In the genomic region with DNA sequence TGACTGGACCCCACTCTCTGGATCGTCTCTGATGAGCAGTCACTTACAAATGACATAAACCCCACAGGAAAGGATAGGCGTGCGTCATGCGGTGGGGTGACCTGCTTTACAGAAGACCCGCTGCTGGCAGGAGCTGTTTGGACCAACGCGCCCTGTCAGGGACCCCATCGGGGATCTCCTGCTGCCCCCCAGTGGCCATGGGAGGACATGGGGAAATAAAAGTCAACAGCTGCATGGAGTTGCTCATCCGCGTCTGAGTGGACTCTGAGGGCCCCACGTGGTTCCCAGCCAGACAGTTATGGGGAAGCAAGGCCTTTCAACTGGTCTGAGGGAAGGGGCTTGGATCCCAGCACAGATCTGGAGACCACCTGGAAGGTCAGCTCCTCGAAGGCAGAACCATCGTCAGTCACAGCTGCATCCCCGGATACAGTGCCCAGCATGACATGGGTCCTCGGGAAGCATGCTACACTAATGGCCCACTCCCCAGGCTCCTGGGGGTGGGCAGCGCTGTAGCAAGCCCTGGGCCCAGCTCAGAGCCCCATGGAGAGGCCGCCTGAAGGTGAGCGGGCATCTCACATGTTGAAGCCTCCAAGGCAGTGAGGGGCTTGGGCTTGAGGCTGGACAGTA, we compare ENCODE assay signal across 8 cellular contexts. TPM values are rescaled to one million over a fixed set of nuclear protein-coding genes. Genes with fewer than 3 reads are reported as not detected.
A peak's percentile ranks its signal among the peaks of the same experiment; 100 is the strongest.
DNase-seq lines count a peak whose midpoint lies in the region; ATAC-seq lines count a peak whose summit lies in the region.

No MANE protein-coding gene starts in this region.

- ATAC-seq in HG03108 (IDR thresholded peaks at IDR 0.05; ENCODE audit: unreplicated experiment) (peak; percentile 51), HG03280 (IDR thresholded peaks at IDR 0.05; ENCODE audit: unreplicated experiment) (no peak)

- peak; percentile 62 for DNase-seq in DMS114 treated with DMSO at 0.1 percent for 48 hours (lab: John Stamatoyannopoulos, UW; ENCODE audit: unreplicated experiment)
- peak; percentile 82 for DNase-seq in NCI-H69 (lab: John Stamatoyannopoulos, UW)
- DNase-seq in activated CD4-positive, alpha-beta T cell treated with anti-CD3 and anti-CD28 coated beads, Interleukin-2, amount 50 U/mL, for 4 hours = peak; percentile 72 to 73
- peak; percentile 66 to 84 for DNase-seq in dermis microvascular lymphatic vessel endothelial cell (ENCODE audit: low read depth in 2 of 2)
- DNase-seq in lung microvascular endothelial cell (ENCODE audit: low read depth in 2 of 2) = peak; percentile 82 to 89
- peak; percentile 60 to 78 (median 73) for DNase-seq in stimulated activated CD4-positive, alpha-beta T cell treated with anti-CD3 and anti-CD28 coated beads, TNF-alpha, amount 100 ng/mL, for 48 hours (ENCODE audit: low read depth in 3 of 3)

RNA-seq across cellular contexts. Expression of a gene that starts 32.1 kb away (rescaled TPM):
- total RNA-seq in dermis microvascular lymphatic vessel endothelial cell (under 0.01 and 0.13 TPM in 2 replicates), lung microvascular endothelial cell (under 0.01 TPM in 1 of 2 replicates, not detected in the other)

RNA-seq across cellular contexts. Expression of a gene that starts 46.4 kb away (rescaled TPM):
- total RNA-seq in dermis microvascular lymphatic vessel endothelial cell = 0.13 TPM in 1 of 2 replicates, not detected in the other
- total RNA-seq in lung microvascular endothelial cell = not detected in 2 replicates
